30 cellular contexts compared by ENCODE assay signal in genomic region chr5:8813180-8813579, GRCh38.
"Had no signal": no experiment of that assay in that cellular context is flagged by ENCODE, and none has a peak within 500 bp of the region (broad histone marks: within the 10 kb centered on the region; RNA-seq: fewer than 3 reads in every experiment).

No MANE protein-coding gene starts in this region.

- H3K4me3 Mint-ChIP-seq: activated naive CD4-positive, alpha-beta T cell treated with anti-CD3 and anti-CD28 coated beads for 36 hours; activated naive CD8-positive, alpha-beta T cell treated with anti-CD3 and anti-CD28 coated beads, Interleukin-2, amount 10 ng/mL, durations not matched to agents 7 days and 5 days; activated T-helper 1 cell treated with anti-CD3 and anti-CD28 coated beads, Interleukin-12 subunit alpha, Interleukin-12 subunit beta, Interleukin-2, Interleukin-4 antibody, amounts not matched to agents 30 ng/mL and 10 ng/mL and 1 ng/mL, durations not matched to agents 14 hours and 24 hours and 36 hours; mesothelial cell of epicardium; naive thymus-derived CD4-positive, alpha-beta T cell; stimulated activated memory B cell treated with anti-CD40 and anti-IgM and Interleukin-4, amounts not matched to agents 10 μg/mL and 1 μg/mL and 100 μg/mL, for 72 hours; stimulated activated naive CD8-positive, alpha-beta T cell treated with anti-CD3 and anti-CD28 coated beads, Interleukin-15, amount 100 ng/mL, for 72 hours; T-helper 2 cell treated with Interferon-gamma antibody and Interleukin-4, amounts not matched to agents 5 μg/mL and 100 μg/mL, for 36 hours; type B pancreatic cell had no signal

- DNase-seq: activated CD4-positive, alpha-beta T cell treated with anti-CD3 and anti-CD28 coated beads for 4 hours; activated CD4-positive, alpha-beta T cell treated with anti-CD3 and anti-CD28 coated beads, Interleukin-2, amount 50 U/mL, for 4 hours; activated CD4-positive, CD25-positive, alpha-beta regulatory T cell; activated CD8-positive, alpha-beta memory T cell treated with anti-CD3 and anti-CD28 coated beads for 24 hours; activated effector memory CD4-positive, alpha-beta T cell treated with anti-CD3 and anti-CD28 coated beads, Interleukin-2, amount 50 U/mL, for 16 hours; activated naive CD4-positive, alpha-beta T cell treated with anti-CD3 and anti-CD28 coated beads for 36 hours; activated naive CD8-positive, alpha-beta T cell treated with anti-CD3 and anti-CD28 coated beads, Interleukin-2, amount 10 ng/mL, durations not matched to agents 7 days and 5 days; amniotic stem cell; caudate nucleus; cortex of kidney; left cardiac atrium; naive thymus-derived CD4-positive, alpha-beta T cell; nucleus accumbens; pancreas; retina; small intestine; stimulated activated CD4-positive, alpha-beta T cell treated with anti-CD3 and anti-CD28 coated beads, Interleukin-4, amount 100 ng/mL, for 4 hours; stimulated activated CD8-positive, alpha-beta memory T cell treated with anti-CD3 and anti-CD28 coated beads, Interleukin-4, amount 100 ng/mL, for 48 hours; stimulated activated naive CD8-positive, alpha-beta T cell treated with anti-CD3 and anti-CD28 coated beads, Interleukin-15, amount 100 ng/mL, for 72 hours; substantia nigra had no signal

- H3K4me1 ChIP-seq: pancreas, prostate gland, vagina had no signal

- H3K27ac ChIP-seq: hepatocyte, pancreas, prostate gland, vagina had no signal

- H3K36me3 Mint-ChIP-seq: activated naive CD8-positive, alpha-beta T cell treated with anti-CD3 and anti-CD28 coated beads, Interleukin-2, amount 10 ng/mL, durations not matched to agents 7 days and 5 days; mesothelial cell of epicardium; naive thymus-derived CD4-positive, alpha-beta T cell; stimulated activated memory B cell treated with anti-CD40 and anti-IgM and Interleukin-4, amounts not matched to agents 10 μg/mL and 1 μg/mL and 100 μg/mL, for 72 hours; type B pancreatic cell had no signal

- H3K27me3 ChIP-seq: hepatocyte, pancreas, vagina had no signal

- H3K4me1 Mint-ChIP-seq: activated naive CD8-positive, alpha-beta T cell treated with anti-CD3 and anti-CD28 coated beads, Interleukin-2, amount 10 ng/mL, durations not matched to agents 7 days and 5 days; mesothelial cell of epicardium; naive thymus-derived CD4-positive, alpha-beta T cell; stimulated activated memory B cell treated with anti-CD40 and anti-IgM and Interleukin-4, amounts not matched to agents 10 μg/mL and 1 μg/mL and 100 μg/mL, for 72 hours; stimulated activated naive CD8-positive, alpha-beta T cell treated with anti-CD3 and anti-CD28 coated beads, Interleukin-15, amount 100 ng/mL, for 72 hours had no signal

- H3K36me3 ChIP-seq: pancreas, prostate gland, vagina had no signal

- H3K9me3 ChIP-seq: pancreas, prostate gland, vagina had no signal

- H3K9me3 Mint-ChIP-seq: type B pancreatic cell had no signal

- H3K4me3 ChIP-seq: hepatocyte, pancreas, prostate gland, vagina had no signal

- ATAC-seq: esophagus mucosa; left cardiac atrium; naive thymus-derived CD4-positive, alpha-beta T cell; pancreas; sciatic nerve; stimulated activated memory B cell treated with anti-CD40 and anti-IgM and Interleukin-4, amounts not matched to agents 10 μg/mL and 1 μg/mL and 100 μg/mL, for 72 hours; stimulated activated naive CD8-positive, alpha-beta T cell treated with anti-CD3 and anti-CD28 coated beads, Interleukin-15, amount 100 ng/mL, for 72 hours had no signal

- H3K27ac Mint-ChIP-seq: activated naive CD4-positive, alpha-beta T cell treated with anti-CD3 and anti-CD28 coated beads for 36 hours; activated naive CD8-positive, alpha-beta T cell treated with anti-CD3 and anti-CD28 coated beads, Interleukin-2, amount 10 ng/mL, durations not matched to agents 7 days and 5 days; activated T-helper 1 cell treated with anti-CD3 and anti-CD28 coated beads, Interleukin-12 subunit alpha, Interleukin-12 subunit beta, Interleukin-2, Interleukin-4 antibody, amounts not matched to agents 30 ng/mL and 10 ng/mL and 1 ng/mL, durations not matched to agents 14 hours and 24 hours and 36 hours; mesothelial cell of epicardium; naive thymus-derived CD4-positive, alpha-beta T cell; stimulated activated memory B cell treated with anti-CD40 and anti-IgM and Interleukin-4, amounts not matched to agents 10 μg/mL and 1 μg/mL and 100 μg/mL, for 72 hours; stimulated activated naive CD8-positive, alpha-beta T cell treated with anti-CD3 and anti-CD28 coated beads, Interleukin-15, amount 100 ng/mL, for 72 hours; T-helper 2 cell treated with Interferon-gamma antibody and Interleukin-4, amounts not matched to agents 5 μg/mL and 100 μg/mL, for 36 hours; type B pancreatic cell had no signal

- H3K27me3 Mint-ChIP-seq: activated naive CD8-positive, alpha-beta T cell treated with anti-CD3 and anti-CD28 coated beads, Interleukin-2, amount 10 ng/mL, durations not matched to agents 7 days and 5 days; naive thymus-derived CD4-positive, alpha-beta T cell; stimulated activated memory B cell treated with anti-CD40 and anti-IgM and Interleukin-4, amounts not matched to agents 10 μg/mL and 1 μg/mL and 100 μg/mL, for 72 hours; stimulated activated naive CD8-positive, alpha-beta T cell treated with anti-CD3 and anti-CD28 coated beads, Interleukin-15, amount 100 ng/mL, for 72 hours; type B pancreatic cell had no signal
